In genomic region chr1:171715813-171716251, GRCh38 we compare ENCODE assay signal across 2 cellular contexts.
TF ChIP-seq lines count a peak whose summit lies in the region.

No MANE protein-coding gene starts in this region.

TF ChIP-seq in A549, 52 proteins besides CTCF, POLR2A, EP300 and RAD21:
- TF ChIP-seq JUNB (IDR thresholded peaks at IDR 0.05) (no peak), SMC3 (IDR thresholded peaks at IDR 0.05) (peak; percentile 57)

TF ChIP-seq in WTC11, 78 proteins besides CTCF, POLR2A, EP300 and RAD21:
- TF ChIP-seq OVOL2 (CRISPR knock-in tag; IDR thresholded peaks at IDR 0.05; ENCODE audit: borderline replicate concordance) (no peak), ZNF671 (CRISPR knock-in tag; IDR thresholded peaks at IDR 0.05) (no peak), IRF2 (CRISPR knock-in tag; IDR thresholded peaks at IDR 0.05; ENCODE audit: borderline replicate concordance, low read depth) (no peak), ZNF232 (CRISPR knock-in tag; IDR thresholded peaks at IDR 0.05) (no peak), ZNF138 (CRISPR knock-in tag; conservative IDR thresholded peaks at IDR 0.05) (no peak), GABPB1 (CRISPR knock-in tag; IDR thresholded peaks at IDR 0.05) (no peak), ATF2 (CRISPR knock-in tag; IDR thresholded peaks at IDR 0.05; ENCODE audit: borderline replicate concordance, low read depth) (no peak), SP1 (CRISPR knock-in tag; conservative IDR thresholded peaks at IDR 0.05) (no peak), HMGXB4 (CRISPR knock-in tag; IDR thresholded peaks at IDR 0.05) (no peak), NR3C1 (CRISPR knock-in tag; conservative IDR thresholded peaks at IDR 0.05; ENCODE audit: low read depth) (no peak)
